Comparison of ENCODE assay signal across 8 cellular contexts in genomic region chr18:32019251-32019943, GRCh38. TPM values are rescaled to one million over a fixed set of nuclear protein-coding genes. Genes with fewer than 3 reads are reported as not detected.
A peak's percentile ranks its signal among the peaks of the same experiment; 100 is the strongest.
DNase-seq lines count a peak whose midpoint lies in the region; ATAC-seq and TF ChIP-seq lines count a peak whose summit lies in the region.

No MANE protein-coding gene starts in this region.

- peak overlapping the region; percentile 87 for H3K9ac ChIP-seq in NT2/D1 (ENCODE audit: insufficient read length, low read depth)

- H3K4me1 Mint-ChIP-seq in activated T-helper 2 cell treated with anti-CD3 and anti-CD28 coated beads, Interferon-gamma antibody, Interleukin-2, Interleukin-4, amounts not matched to agents 10 μg/mL and 5 μg/mL and 100 μg/mL, durations not matched to agents 14 hours and 24 hours and 36 hours (ENCODE audit: low read depth), result peaks cover 34% of the 10 kb centered on the region
- peaks cover 19% of the 10 kb centered on the region for H3K4me1 Mint-ChIP-seq in neural crest cell

- H3K4me1 ChIP-seq in HAP-1 (peaks cover 19% of the 10 kb centered on the region), NT2/D1 (ENCODE audit: insufficient read depth, insufficient read length) (no peaks in the 10 kb centered on the region), thoracic aorta (ENCODE audit: control insufficient read depth in 1 of 2, low read depth in 2 of 2) (peaks cover 0 to 16% of the 10 kb centered on the region in 2 donors)

- peaks cover 45% of the 10 kb centered on the region for H3K36me3 Mint-ChIP-seq in activated T-helper 2 cell treated with anti-CD3 and anti-CD28 coated beads, Interferon-gamma antibody, Interleukin-2, Interleukin-4, amounts not matched to agents 10 μg/mL and 5 μg/mL and 100 μg/mL, durations not matched to agents 14 hours and 24 hours and 36 hours (ENCODE audit: low read depth)
- no peaks in the 10 kb centered on the region for H3K36me3 Mint-ChIP-seq in neural crest cell (ENCODE audit: low read depth)

- ATAC-seq in thoracic aorta (ENCODE audit: insufficient number of reproducible peaks, low FRiP score, low read depth) (no peak), GM21360 (IDR thresholded peaks at IDR 0.05; ENCODE audit: unreplicated experiment) (no peak)

- H3K27me3 Mint-ChIP-seq in activated T-helper 2 cell treated with anti-CD3 and anti-CD28 coated beads, Interferon-gamma antibody, Interleukin-2, Interleukin-4, amounts not matched to agents 10 μg/mL and 5 μg/mL and 100 μg/mL, durations not matched to agents 14 hours and 24 hours and 36 hours (ENCODE audit: low read depth), result no peaks in the 10 kb centered on the region
- peaks cover 29% of the 10 kb centered on the region for H3K27me3 Mint-ChIP-seq in neural crest cell (ENCODE audit: low read depth)

- H3K4me3 ChIP-seq in HAP-1 (peak overlapping the region; percentile 41), NT2/D1 (ENCODE audit: insufficient read length, low read depth) (peak overlapping the region; percentile 70), fibroblast of the aortic adventitia (ENCODE audit: low read depth, low read length) (peak overlapping the region; percentile 66), thoracic aorta (peak overlapping the region; percentile 73)

- no peaks in the 10 kb centered on the region for H3K36me3 ChIP-seq in HAP-1 (replicated peaks)
- no peaks in the 10 kb centered on the region for H3K36me3 ChIP-seq in NT2/D1 (ENCODE audit: insufficient read depth, insufficient read length, low read length)
- no peaks in the 10 kb centered on the region for H3K36me3 ChIP-seq in thoracic aorta

- H3K27ac ChIP-seq in thoracic aorta, result peak overlapping the region in 1 of 2 donors; percentile 15

- intact Hi-C loops in activated T-helper 2 cell treated with anti-CD3 and anti-CD28 coated beads, Interferon-gamma antibody, Interleukin-2, Interleukin-4, amounts not matched to agents 10 μg/mL and 5 μg/mL and 100 μg/mL, durations not matched to agents 14 hours and 24 hours and 36 hours (cut with micrococcal nuclease), result loop anchor here (5.0 kb wide), 1 partner anchor 42 kb away; no protein-coding TSS in a partner anchor

- H3K9me3 Mint-ChIP-seq in activated T-helper 2 cell treated with anti-CD3 and anti-CD28 coated beads, Interferon-gamma antibody, Interleukin-2, Interleukin-4, amounts not matched to agents 10 μg/mL and 5 μg/mL and 100 μg/mL, durations not matched to agents 14 hours and 24 hours and 36 hours, result no peaks in the 10 kb centered on the region
- H3K9me3 Mint-ChIP-seq in neural crest cell, result no peaks in the 10 kb centered on the region

- peak overlapping the region; percentile 97 for H3K4me3 Mint-ChIP-seq in activated T-helper 2 cell treated with anti-CD3 and anti-CD28 coated beads, Interferon-gamma antibody, Interleukin-2, Interleukin-4, amounts not matched to agents 10 μg/mL and 5 μg/mL and 100 μg/mL, durations not matched to agents 14 hours and 24 hours and 36 hours (ENCODE audit: low read depth)
- peak overlapping the region; percentile 94 for H3K4me3 Mint-ChIP-seq in neural crest cell

- peak in 11 of 14 donors; percentile 1 to 77 (median 49) for DNase-seq in C1 segment of cervical spinal cord (lab: John Stamatoyannopoulos, UW)
- DNase-seq in HAP-1 (ENCODE audit: low spot score in 2 of 2), result peak; percentile 3 to 56
- DNase-seq in NT2/D1 (ENCODE audit: low read depth, low spot score), result peak; percentile 5
- peak; percentile 57 for DNase-seq in activated T-helper 2 cell treated with anti-CD3 and anti-CD28 coated beads, Interferon-gamma antibody, Interleukin-2, Interleukin-4, amounts not matched to agents 10 μg/mL and 5 μg/mL and 100 μg/mL, durations not matched to agents 14 hours and 24 hours and 36 hours (ENCODE audit: low spot score)
- DNase-seq in fibroblast of the aortic adventitia (ENCODE audit: low read depth), result peak; percentile 28
- DNase-seq in neural crest cell (ENCODE audit: low read depth, low spot score), result peak; percentile 4
- DNase-seq in thoracic aorta (ENCODE audit: low spot score), result no peak

- peak overlapping the region; percentile 96 for H3K27ac Mint-ChIP-seq in activated T-helper 2 cell treated with anti-CD3 and anti-CD28 coated beads, Interferon-gamma antibody, Interleukin-2, Interleukin-4, amounts not matched to agents 10 μg/mL and 5 μg/mL and 100 μg/mL, durations not matched to agents 14 hours and 24 hours and 36 hours
- H3K27ac Mint-ChIP-seq in neural crest cell (ENCODE audit: unreplicated experiment), result no peak overlapping the region

- TF ChIP-seq CTCF in fibroblast of the aortic adventitia (IDR thresholded peaks at IDR 0.05; ENCODE audit: insufficient read depth, low read length) (no peak), neural crest cell (conservative IDR thresholded peaks at IDR 0.05) (no peak), thoracic aorta (IDR thresholded peaks at IDR 0.05) (no peak)

- no peaks in the 10 kb centered on the region for H3K9me3 ChIP-seq in HAP-1
- H3K9me3 ChIP-seq in NT2/D1 (ENCODE audit: insufficient read depth, low read length), result no peaks in the 10 kb centered on the region
- H3K9me3 ChIP-seq in thoracic aorta, result no peaks in the 10 kb centered on the region

- in situ Hi-C loops in HAP-1 (cut with MboI; ENCODE audit: low sequenced_read_pairs), result no loop called here

- no peaks in the 10 kb centered on the region for H3K27me3 ChIP-seq in HAP-1 (ENCODE audit: low read depth)
- H3K27me3 ChIP-seq in NT2/D1 (ENCODE audit: insufficient read depth, insufficient read length), result peaks cover 16% of the 10 kb centered on the region
- H3K27me3 ChIP-seq in thoracic aorta (replicated peaks; ENCODE audit: insufficient read depth), result no peaks in the 10 kb centered on the region

RNA-seq across cellular contexts. Expression of gene RNF125, which starts 0.8 kb away (rescaled TPM):
- total RNA-seq in activated T-helper 2 cell treated with anti-CD3 and anti-CD28 coated beads, Interferon-gamma antibody, Interleukin-2, Interleukin-4, amounts not matched to agents 10 μg/mL and 5 μg/mL and 100 μg/mL, durations not matched to agents 14 hours and 24 hours and 36 hours, result 82.5 and 83.6 TPM in 2 replicates
- total RNA-seq in fibroblast of the aortic adventitia (ENCODE audit: low replicate concordance) (0.65 and 1.6 TPM in 2 replicates), neural crest cell (1.1 and 1.6 TPM in 2 replicates), thoracic aorta (1 to 10 TPM; 2.2 to 4.6 TPM)

Comparison
In these comparisons a context has a peak if more than half of its experiments do, and no peak if none do; other contexts are left out.
1. RNA of gene RNF125, which starts 0.8 kb away (total RNA-seq): 82.5 to 83.6 TPM in activated T-helper 2 cell treated with anti-CD3 and anti-CD28 coated beads, Interferon-gamma antibody, Interleukin-2, Interleukin-4, amounts not matched to agents 10 μg/mL and 5 μg/mL and 100 μg/mL, durations not matched to agents 14 hours and 24 hours and 36 hours; 2.2 to 4.6 TPM in thoracic aorta, 0.65 to 1.6 TPM in fibroblast of the aortic adventitia and 1.1 to 1.6 TPM in neural crest cell; every median in the first group is over 10 times any median in the second.
2. Peak in every context shown above with its lines, with median percentiles within 50 percentile points of each other: H3K4me3 ChIP-seq.